1 cellular context compared by ENCODE assay signal in the genomic region with DNA sequence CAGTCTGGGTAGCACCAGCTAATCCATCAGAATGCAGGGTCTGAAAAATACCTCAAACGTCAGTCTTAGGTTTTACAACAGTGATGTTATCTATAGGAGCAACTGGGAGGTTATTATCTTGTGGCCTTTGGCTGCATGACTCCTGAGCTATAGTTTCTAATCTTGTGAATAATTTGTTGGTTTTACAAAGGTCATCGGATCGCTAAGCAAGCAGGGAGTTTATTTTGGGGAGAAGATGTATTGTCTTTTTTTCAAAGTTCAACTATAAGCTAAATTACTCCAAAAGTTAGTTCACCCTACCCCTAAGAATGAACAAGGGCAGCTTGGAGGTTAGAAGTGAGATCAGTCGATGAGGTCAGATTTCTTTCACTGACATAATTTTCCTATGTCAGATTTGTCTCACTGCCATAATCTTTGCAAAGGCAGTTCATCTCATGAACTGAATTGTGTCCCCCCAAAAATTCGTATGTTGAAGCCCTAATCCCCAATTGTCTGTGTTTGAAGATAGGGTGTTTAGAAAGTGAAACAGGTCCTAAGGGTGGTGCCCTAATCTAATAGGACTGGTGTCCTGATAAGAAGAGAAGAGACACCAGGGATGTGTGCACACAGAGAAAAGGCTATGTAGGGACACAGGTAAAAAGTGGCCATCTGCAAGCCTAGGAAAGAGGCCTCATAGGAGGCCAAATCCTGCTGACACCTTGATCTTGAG.
TF ChIP-seq lines count a peak whose summit lies in the region.

No MANE protein-coding gene starts in this region.

TF ChIP-seq in HCT116, 20 proteins besides CTCF, POLR2A, EP300 and RAD21 (continued from another document):
- TF ChIP-seq, protein P1, sequence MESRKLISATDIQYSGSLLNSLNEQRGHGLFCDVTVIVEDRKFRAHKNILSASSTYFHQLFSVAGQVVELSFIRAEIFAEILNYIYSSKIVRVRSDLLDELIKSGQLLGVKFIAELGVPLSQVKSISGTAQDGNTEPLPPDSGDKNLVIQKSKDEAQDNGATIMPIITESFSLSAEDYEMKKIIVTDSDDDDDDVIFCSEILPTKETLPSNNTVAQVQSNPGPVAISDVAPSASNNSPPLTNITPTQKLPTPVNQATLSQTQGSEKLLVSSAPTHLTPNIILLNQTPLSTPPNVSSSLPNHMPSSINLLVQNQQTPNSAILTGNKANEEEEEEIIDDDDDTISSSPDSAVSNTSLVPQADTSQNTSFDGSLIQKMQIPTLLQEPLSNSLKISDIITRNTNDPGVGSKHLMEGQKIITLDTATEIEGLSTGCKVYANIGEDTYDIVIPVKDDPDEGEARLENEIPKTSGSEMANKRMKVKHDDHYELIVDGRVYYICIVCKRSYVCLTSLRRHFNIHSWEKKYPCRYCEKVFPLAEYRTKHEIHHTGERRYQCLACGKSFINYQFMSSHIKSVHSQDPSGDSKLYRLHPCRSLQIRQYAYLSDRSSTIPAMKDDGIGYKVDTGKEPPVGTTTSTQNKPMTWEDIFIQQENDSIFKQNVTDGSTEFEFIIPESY (IDR thresholded peaks at IDR 0.05; ENCODE audit: extremely low read depth, insufficient replicate concordance, low read length): no peak
- no peak for TF ChIP-seq TCF7L2 (IDR thresholded peaks at IDR 0.05; ENCODE audit: borderline replicate concordance, extremely low read depth, insufficient read depth, insufficient read length)
- no peak for TF ChIP-seq EZH2phosphoT487 (IDR thresholded peaks at IDR 0.05; ENCODE audit: borderline replicate concordance)
- no peak for TF ChIP-seq YY1 (IDR thresholded peaks at IDR 0.05; ENCODE audit: extremely low read depth, insufficient replicate concordance, low read depth, low read length)
- TF ChIP-seq, protein P2, sequence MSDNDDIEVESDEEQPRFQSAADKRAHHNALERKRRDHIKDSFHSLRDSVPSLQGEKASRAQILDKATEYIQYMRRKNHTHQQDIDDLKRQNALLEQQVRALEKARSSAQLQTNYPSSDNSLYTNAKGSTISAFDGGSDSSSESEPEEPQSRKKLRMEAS (IDR thresholded peaks at IDR 0.05): no peak
- TF ChIP-seq POLR2AphosphoS5 (IDR thresholded peaks at IDR 0.05; ENCODE audit: low read depth, low read length): no peak
- TF ChIP-seq SIN3A (IDR thresholded peaks at IDR 0.05; ENCODE audit: low read depth): no peak
- TF ChIP-seq, protein P3, sequence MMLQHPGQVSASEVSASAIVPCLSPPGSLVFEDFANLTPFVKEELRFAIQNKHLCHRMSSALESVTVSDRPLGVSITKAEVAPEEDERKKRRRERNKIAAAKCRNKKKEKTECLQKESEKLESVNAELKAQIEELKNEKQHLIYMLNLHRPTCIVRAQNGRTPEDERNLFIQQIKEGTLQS (IDR thresholded peaks at IDR 0.05): no peak
- no peak for TF ChIP-seq FOSL1 (IDR thresholded peaks at IDR 0.05; ENCODE audit: low read depth)
- no peak for TF ChIP-seq SRF (IDR thresholded peaks at IDR 0.05; ENCODE audit: low read depth)
- TF ChIP-seq ZFX (IDR thresholded peaks at IDR 0.05): no peak
- TF ChIP-seq CEBPB (IDR thresholded peaks at IDR 0.05; ENCODE audit: low read depth): no peak
- TF ChIP-seq CBX3 (IDR thresholded peaks at IDR 0.05; ENCODE audit: low read depth): no peak
- TF ChIP-seq EGR1 (IDR thresholded peaks at IDR 0.05; ENCODE audit: low read depth): no peak
- no peak for TF ChIP-seq ZNF274 (IDR thresholded peaks at IDR 0.05; ENCODE audit: low read depth, low read length)
